16 cellular contexts compared by ENCODE assay signal in the genomic region with DNA sequence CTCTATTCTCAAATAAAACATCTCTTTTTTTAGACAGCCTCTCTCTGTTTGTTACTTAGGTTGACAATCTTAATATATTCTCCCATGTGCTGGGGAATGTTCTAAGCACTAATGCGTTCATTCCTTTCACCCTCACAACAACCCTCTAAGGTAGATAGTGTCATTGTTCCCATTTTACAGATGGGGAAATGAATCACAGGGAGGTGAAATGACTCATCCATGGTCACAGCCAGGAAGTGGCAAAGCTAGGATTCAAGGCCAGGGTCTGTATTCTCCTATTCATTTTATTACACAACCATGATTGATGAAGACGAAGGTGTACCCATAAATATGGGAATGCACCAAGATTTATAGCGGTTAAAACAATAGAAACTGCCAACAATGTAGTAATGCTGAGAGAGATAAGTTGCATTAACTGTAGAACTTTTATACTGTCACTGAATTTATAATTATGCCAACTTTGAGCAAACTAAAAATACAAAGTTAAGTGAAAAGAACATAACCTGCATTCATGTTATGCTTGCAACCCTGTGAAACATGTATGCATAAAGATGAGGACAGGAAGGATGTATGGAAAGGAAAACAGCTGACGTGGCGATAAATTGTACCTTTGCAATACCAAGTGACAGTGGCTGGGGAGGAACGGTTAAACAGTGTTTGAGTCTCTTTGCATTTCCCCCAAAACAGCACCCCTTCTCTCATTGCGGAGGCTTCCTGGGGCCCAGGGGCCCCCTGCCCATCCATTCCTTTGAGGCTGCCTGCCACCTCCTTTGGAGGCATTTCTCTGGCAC.
DNase-seq lines count a peak whose midpoint lies in the region; ATAC-seq and TF ChIP-seq lines count a peak whose summit lies in the region.
"Had no signal": no experiment of that assay in that cellular context is flagged by ENCODE, and none has a peak within 500 bp of the region (broad histone marks: within the 10 kb centered on the region; RNA-seq: fewer than 3 reads in every experiment).

No MANE protein-coding gene starts in this region.

- dilution Hi-C loops in IMR-90 (cut with HindIII; ENCODE audit: low sequenced_read_pairs, unreplicated experiment): no loop called here

- WGBS in IMR-90 (ENCODE audit: extremely low coverage in 2 of 2, insufficient read length in 1 of 2), 2 experiments: no CpG with 5 or more reads among the region's 7 CpGs
- no CpG with 5 or more reads among the region's 7 CpGs for WGBS in neuronal stem cell (ENCODE audit: extremely low coverage in 2 of 2, insufficient read length in 2 of 2, insufficient replicate concordance in 1 of 2), 2 donors

- H2BK12ac ChIP-seq in neuronal stem cell (ENCODE audit: low read length): no peak overlapping the region

- CTCF ChIA-PET in IMR-90 (lab: Yijun Ruan, JAX): no interaction called here

- no peak for ATAC-seq in IMR-90 (ENCODE audit: low read depth)
- ATAC-seq: Panc1, SK-N-SH treated with all-trans-retinoic acid at 6 μM for 48 hours had no signal

- no peak for TF ChIP-seq RAD21 in IMR-90 (IDR thresholded peaks at IDR 0.05; ENCODE audit: low read length)

- no peaks in the 10 kb centered on the region; the same call in 1 of the 2 replicates for H3K9me1 ChIP-seq in IMR-90 (ENCODE audit: insufficient read depth, low read length)

- no peak overlapping the region for H3K4ac ChIP-seq in IMR-90 (ENCODE audit: low read depth, low read length)
- no peak overlapping the region for H3K4ac ChIP-seq in neuronal stem cell (ENCODE audit: low read length)

- H3K4me1 ChIP-seq in IMR-90 (ENCODE audit: control insufficient read depth, insufficient read depth, low read length) (peaks cover 3% of the 10 kb centered on the region; the same call in 1 of the 2 replicates), neuronal stem cell (ENCODE audit: control insufficient read depth in 2 of 2, insufficient read depth in 1 of 2, low read depth in 1 of 2, low read length in 2 of 2) (peaks cover 4 to 7% of the 10 kb centered on the region in 2 donors)
- H3K4me1 ChIP-seq: BE2C, HAP-1 had no signal

- no peak overlapping the region for H4K91ac ChIP-seq in IMR-90 (ENCODE audit: insufficient read depth, low read depth, low read length)
- no peak overlapping the region for H4K91ac ChIP-seq in neuronal stem cell (ENCODE audit: low read depth, low read length, poor library complexity)

- in situ Hi-C loops in IMR-90 (cut with MboI; ENCODE audit: low sequenced_read_pairs): no loop called here

- H2AFZ ChIP-seq in IMR-90 (replicated peaks; ENCODE audit: low read length, poor library complexity): no peak overlapping the region
- H2AFZ ChIP-seq in neuronal stem cell (ENCODE audit: low read length): no peak overlapping the region

- POLR2A ChIA-PET in IMR-90 (lab: Charles Lee; ENCODE audit: unreplicated experiment): interaction anchor here (0.6 kb wide), 1 partner anchor 16 kb away, joined by 7 read pairs; no protein-coding TSS in a partner anchor

- H3K56ac ChIP-seq in IMR-90 (ENCODE audit: extremely low read depth, insufficient read depth, low read length): no peak overlapping the region

- H2BK15ac ChIP-seq in IMR-90 (ENCODE audit: low read depth, low read length): no peak overlapping the region
- no peak overlapping the region for H2BK15ac ChIP-seq in neuronal stem cell (ENCODE audit: low read length)

- no peak overlapping the region for H3K4me3 ChIP-seq in IMR-90 (ENCODE audit: insufficient read depth, low read depth, low read length)
- H3K4me3 ChIP-seq in neuronal stem cell (ENCODE audit: low read length in 2 of 2): no peak overlapping the region
- H3K4me3 ChIP-seq in foreskin fibroblast (ENCODE audit: low read depth in 1 of 2, low read length in 2 of 2): no peak overlapping the region
- no peak overlapping the region for H3K4me3 ChIP-seq in H7 (ENCODE audit: insufficient read depth, low read depth, low read length)
- H3K4me3 ChIP-seq: HAP-1 had no signal

- DNase-seq in ELR (ENCODE audit: low read depth): peak; percentile 23
- DNase-seq in IMR-90: no peak
- DNase-seq in amniotic epithelial cell (ENCODE audit: low read depth): peak; percentile 2
- DNase-seq in neuronal stem cell (ENCODE audit: low spot score): no peak
- no peak for DNase-seq in foreskin fibroblast
- DNase-seq in H7: no peak
- DNase-seq in NCI-H774 (lab: John Stamatoyannopoulos, UW): no peak
- DNase-seq: BE2C; CD4-positive, alpha-beta T cell; NCI-H1417; NCI-H1930; NCI-H69; Right ventricle myocardium superior had no signal

- no peak overlapping the region for H4K5ac ChIP-seq in IMR-90 (ENCODE audit: low read depth, low read length)

- H2AK9ac ChIP-seq in IMR-90 (replicated peaks; ENCODE audit: low read depth, low read length, poor library complexity): no peak overlapping the region

- H3K79me1 ChIP-seq in IMR-90 (ENCODE audit: low read depth in 1 of 2, low read length in 2 of 2): no peaks in the 10 kb centered on the region
- H3K79me1 ChIP-seq in neuronal stem cell (ENCODE audit: low read depth, low read length): no peaks in the 10 kb centered on the region

- H3K18ac ChIP-seq in IMR-90 (ENCODE audit: low read depth, low read length): no peak overlapping the region
- H3K18ac ChIP-seq in neuronal stem cell (ENCODE audit: low read length): peak overlapping the region; percentile 5

- BruUV-seq in IMR-90 (replicated peaks; lab: Mats Ljungman, UMichigan): no TSS peak

- H3K4me2 ChIP-seq in IMR-90 (ENCODE audit: low read depth, low read length) (no peak overlapping the region), neuronal stem cell (ENCODE audit: insufficient read depth, low read length, poor library complexity, severe bottlenecking) (no peak overlapping the region)

- intact Hi-C loops in IMR-90 (cut with micrococcal nuclease): no loop called here

- H2BK120ac ChIP-seq in IMR-90 (ENCODE audit: low read depth, low read length): no peak overlapping the region
- no peak overlapping the region for H2BK120ac ChIP-seq in neuronal stem cell (ENCODE audit: low read depth, low read length)

- H2BK20ac ChIP-seq in IMR-90 (ENCODE audit: low read depth, low read length): no peak overlapping the region

- TF ChIP-seq CTCF in IMR-90 (conservative IDR thresholded peaks at IDR 0.05; ENCODE audit: low read depth, low read length) (no peak), foreskin fibroblast (IDR thresholded peaks at IDR 0.05; ENCODE audit: low read depth, low read length) (no peak)

- H3K36me3 ChIP-seq in IMR-90 (ENCODE audit: control insufficient read depth, insufficient read depth, low read length) (no peaks in the 10 kb centered on the region), neuronal stem cell (replicated peaks in 1 of 2; ENCODE audit: control insufficient read depth in 2 of 2, insufficient read depth in 2 of 2, low read length in 2 of 2) (no peaks in the 10 kb centered on the region), H7 (replicated peaks; ENCODE audit: control insufficient read depth, insufficient read depth, low read length) (no peaks in the 10 kb centered on the region)
- H3K36me3 ChIP-seq: BE2C, HAP-1 had no signal

- no peak overlapping the region for H3K27ac ChIP-seq in IMR-90 (ENCODE audit: insufficient read depth, low read length)
- no peak overlapping the region for H3K27ac ChIP-seq in neuronal stem cell (replicated peaks; ENCODE audit: low read length)

- H3K14ac ChIP-seq in IMR-90 (replicated peaks; ENCODE audit: low read depth, low read length) (no peak overlapping the region), neuronal stem cell (ENCODE audit: low read length) (peak overlapping the region; percentile 31)

- no peaks in the 10 kb centered on the region for H3K9me3 ChIP-seq in IMR-90 (ENCODE audit: control insufficient read depth, insufficient read depth, low read length)
- H3K9me3 ChIP-seq in neuronal stem cell (replicated peaks in 1 of 2; ENCODE audit: control insufficient read depth in 2 of 2, insufficient read depth in 1 of 2, low read depth in 1 of 2, low read length in 2 of 2): no peaks in the 10 kb centered on the region
- H3K9me3 ChIP-seq: BE2C, HAP-1 had no signal

- no peak overlapping the region for H2BK5ac ChIP-seq in IMR-90 (ENCODE audit: low read depth, low read length, poor library complexity, severe bottlenecking)
- no peak overlapping the region for H2BK5ac ChIP-seq in neuronal stem cell (ENCODE audit: low read length)

- no peak overlapping the region for H4K8ac ChIP-seq in IMR-90 (ENCODE audit: low read depth in 2 of 2, low read length in 2 of 2)
- H4K8ac ChIP-seq in neuronal stem cell (ENCODE audit: low read depth, low read length): no peak overlapping the region

- peaks cover 24% of the 10 kb centered on the region for H3K27me3 ChIP-seq in IMR-90 (ENCODE audit: control insufficient read depth, insufficient read depth, low read length)
- H3K27me3 ChIP-seq in neuronal stem cell (ENCODE audit: control insufficient read depth in 3 of 3, insufficient read depth in 3 of 3, low read depth in 1 of 3, low read length in 3 of 3): peaks cover 0 to 13% (median 0%) of the 10 kb centered on the region in 3 experiments
- no peaks in the 10 kb centered on the region for H3K27me3 ChIP-seq in H7 (ENCODE audit: control insufficient read depth, insufficient read depth, low read length)
- H3K27me3 ChIP-seq: BE2C had no signal

- no peak for TF ChIP-seq POLR2A in IMR-90 (IDR thresholded peaks at IDR 0.05; ENCODE audit: low read depth, low read length)

- H3K23ac ChIP-seq in IMR-90 (ENCODE audit: low read depth, low read length) (no peak overlapping the region), neuronal stem cell (ENCODE audit: low read depth, low read length, poor library complexity) (no peak overlapping the region)

- H3K9ac ChIP-seq in IMR-90 (ENCODE audit: low read depth, low read length) (no peak overlapping the region), neuronal stem cell (ENCODE audit: low read depth, low read length, poor library complexity) (peak overlapping the region; percentile 7)

- H2AK5ac ChIP-seq in IMR-90 (ENCODE audit: low read depth, low read length) (no peak overlapping the region), neuronal stem cell (ENCODE audit: low read depth, low read length) (no peak overlapping the region)

- H4K20me1 ChIP-seq in IMR-90 (ENCODE audit: insufficient read depth, low read length): no peaks in the 10 kb centered on the region

TF ChIP-seq in IMR-90, 13 proteins besides CTCF, POLR2A, EP300 and RAD21:
- TF ChIP-seq RFX5 (IDR thresholded peaks at IDR 0.05; ENCODE audit: low read depth, low read length) (no peak), MAFK (IDR thresholded peaks at IDR 0.05; ENCODE audit: low read depth, low read length) (peak; percentile 94)

Comparison
In these comparisons a context has a peak if more than half of its experiments do, and no peak if none do; other contexts are left out.
1. DNase-seq: peak in ELR (single experiment) and amniotic epithelial cell (single experiment); none in IMR-90 (single experiment), neuronal stem cell (single experiment), foreskin fibroblast (0 of 2), H7 (single experiment) and NCI-H774 (single experiment).